1 cellular context compared by ENCODE assay signal in genomic region chr11:19441752-19442553, GRCh38.
A peak's percentile ranks its signal among the peaks of the same experiment; 100 is the strongest.
TF ChIP-seq lines count a peak whose summit lies in the region.

No MANE protein-coding gene starts in this region.

TF ChIP-seq in GM12878, 131 proteins besides CTCF, POLR2A, EP300 and RAD21 (continued from another document and continues in another):
- TF ChIP-seq REST (IDR thresholded peaks at IDR 0.05; ENCODE audit: low read depth, low read length) (peak; percentile 44; the same call in 1 of the 2 replicates), RELB (IDR thresholded peaks at IDR 0.05; ENCODE audit: low read depth) (peak; percentile 97), IKZF1 (conservative IDR thresholded peaks at IDR 0.05) (peak; percentile 99), CHD2 (IDR thresholded peaks at IDR 0.05; ENCODE audit: borderline replicate concordance, low read depth, low read length) (peak; percentile 41; the same call in 1 of the 2 replicates), MYC (IDR thresholded peaks at IDR 0.05; ENCODE audit: insufficient read depth, insufficient read length, insufficient replicate concordance, low read length, severe bottlenecking) (no peak), HCFC1 (IDR thresholded peaks at IDR 0.05; ENCODE audit: low read length) (no peak), PRDM15 (CRISPR knock-in tag; IDR thresholded peaks at IDR 0.05) (no peak), MTA2 (IDR thresholded peaks at IDR 0.05; ENCODE audit: low read depth) (peak; percentile 99), ZZZ3 (IDR thresholded peaks at IDR 0.05; ENCODE audit: control insufficient read depth, insufficient read length, low read depth) (no peak), MEF2A (IDR thresholded peaks at IDR 0.05; ENCODE audit: insufficient read depth, low read depth, low read length) (peak; percentile 90), ELK1 (IDR thresholded peaks at IDR 0.05; ENCODE audit: low read depth, low read length) (no peak), BCLAF1 (IDR thresholded peaks at IDR 0.05) (no peak), STAT1 (conservative IDR thresholded peaks at IDR 0.05) (0 out of 2 replicates have a peak, but pooled peaks have one; percentile 38), NFXL1 (IDR thresholded peaks at IDR 0.05; ENCODE audit: borderline replicate concordance) (peak; percentile 85), ZNF384 (IDR thresholded peaks at IDR 0.05; ENCODE audit: borderline replicate concordance, low read depth, low read length) (no peak), SREBF1 (IDR thresholded peaks at IDR 0.05; ENCODE audit: low read length) (no peak), CBX3 (IDR thresholded peaks at IDR 0.05; ENCODE audit: borderline replicate concordance, low read depth) (no peak), LARP7 (IDR thresholded peaks at IDR 0.05) (0 out of 2 replicates have a peak, but pooled peaks have one; percentile 10), CHD4 (IDR thresholded peaks at IDR 0.05) (no peak), PKNOX1 (IDR thresholded peaks at IDR 0.05) (no peak), ZBTB11 (CRISPR knock-in tag; IDR thresholded peaks at IDR 0.05) (no peak), NR2C1 (IDR thresholded peaks at IDR 0.05) (no peak), CEBPZ (IDR thresholded peaks at IDR 0.05; ENCODE audit: low read depth, low read length) (no peak), HSF1 (IDR thresholded peaks at IDR 0.05; ENCODE audit: low read depth, low read length) (no peak), ZNF217 (IDR thresholded peaks at IDR 0.05) (peak; percentile 80; the same call in 1 of the 2 replicates), IKZF2 (IDR thresholded peaks at IDR 0.05) (peak; percentile 100), PAX5 (IDR thresholded peaks at IDR 0.05; ENCODE audit: borderline replicate concordance, low read depth, low read length) (peak; percentile 94), SMAD1 (IDR thresholded peaks at IDR 0.05; ENCODE audit: low read depth, partially characterized antibody) (peak; percentile 20), RBBP5 (conservative IDR thresholded peaks at IDR 0.05) (no peak), ATF7 (IDR thresholded peaks at IDR 0.05; ENCODE audit: low read depth) (peak; percentile 95)
